ENCODE assay signal across 22 cellular contexts in the genomic region with DNA sequence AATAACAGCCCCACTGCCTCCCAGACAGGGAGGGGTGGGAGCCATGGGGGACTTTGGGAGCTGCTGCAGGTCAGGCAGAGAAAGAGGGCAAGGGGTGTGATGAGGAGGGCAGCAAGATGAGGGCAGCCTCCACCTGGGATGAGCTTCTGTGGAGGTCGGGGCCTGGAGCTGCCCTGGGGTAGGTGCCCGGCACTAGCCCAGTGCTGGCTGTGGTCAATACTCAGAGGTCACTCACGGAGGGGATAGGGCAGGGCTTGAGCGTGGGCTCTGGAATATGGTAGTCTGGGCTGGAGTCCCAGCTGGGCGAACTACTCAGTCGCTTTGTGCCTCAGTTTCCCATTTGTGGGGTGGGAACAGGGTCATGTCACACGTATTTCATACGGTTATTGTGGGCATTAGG.
A peak's percentile ranks its signal among the peaks of the same experiment; 100 is the strongest.
DNase-seq lines count a peak whose midpoint lies in the region; ATAC-seq, FAIRE-seq and TF ChIP-seq lines count a peak whose summit lies in the region.
"Had no signal": no experiment of that assay in that cellular context is flagged by ENCODE, and none has a peak within 500 bp of the region (broad histone marks: within the 10 kb centered on the region; RNA-seq: fewer than 3 reads in every experiment).

No MANE protein-coding gene starts in this region.

- intact Hi-C loops in natural killer cell (cut with micrococcal nuclease), result no loop called here
- intact Hi-C loops in lower lobe of right lung (cut with DNase I), result no loop called here
- intact Hi-C loops in sciatic nerve (cut with DNase I), result no loop called here

- H3K4me3 Mint-ChIP-seq in natural killer cell treated with Interleukin-12 subunit alpha and Interleukin-12 subunit beta and Interleukin-15 and Interleukin-18, amount 100 ng/mL, for 72 hours, result no peak overlapping the region
- no peak overlapping the region for H3K4me3 Mint-ChIP-seq in natural killer cell
- H3K4me3 Mint-ChIP-seq: B cell; CD4-positive, CD25-positive, alpha-beta regulatory T cell; CD8-positive, alpha-beta T cell; H9 had no signal

- no peak for TF ChIP-seq POLR2A in GM12891 (IDR thresholded peaks at IDR 0.05; ENCODE audit: low read depth, low read length)

- no peak overlapping the region for H2AFZ ChIP-seq in osteoblast (ENCODE audit: low read length)
- H2AFZ ChIP-seq: GM23248 had no signal

- no peak overlapping the region for H3K4me2 ChIP-seq in osteoblast (ENCODE audit: insufficient read depth, low read length)
- H3K4me2 ChIP-seq: BLaER1 had no signal

- H3K9me3 ChIP-seq in lower lobe of right lung (no peaks in the 10 kb centered on the region), osteoblast (ENCODE audit: low read depth, low read length) (no peaks in the 10 kb centered on the region)
- H3K9me3 ChIP-seq: BLaER1, Caco-2 had no signal

- H3K9me3 Mint-ChIP-seq in natural killer cell treated with Interleukin-12 subunit alpha and Interleukin-12 subunit beta and Interleukin-15 and Interleukin-18, amount 100 ng/mL, for 72 hours, result no peaks in the 10 kb centered on the region
- H3K9me3 Mint-ChIP-seq in natural killer cell, result no peaks in the 10 kb centered on the region
- H3K9me3 Mint-ChIP-seq: CD4-positive, CD25-positive, alpha-beta regulatory T cell; CD8-positive, alpha-beta T cell had no signal

- H3K4me1 ChIP-seq in lower lobe of right lung (peaks cover 27% of the 10 kb centered on the region), osteoblast (ENCODE audit: insufficient read depth, low read length) (no peaks in the 10 kb centered on the region)
- H3K4me1 ChIP-seq: Caco-2 had no signal

- no peak for ATAC-seq in natural killer cell treated with Interleukin-12 subunit alpha and Interleukin-12 subunit beta and Interleukin-15 and Interleukin-18, amount 100 ng/mL, for 72 hours
- ATAC-seq in natural killer cell, result no peak
- no peak for ATAC-seq in lower lobe of right lung
- ATAC-seq in sciatic nerve, result no peak
- ATAC-seq: CD8-positive, alpha-beta T cell; HCT116 had no signal

- H3K27me3 ChIP-seq in lower lobe of right lung (ENCODE audit: low read depth), result peaks cover 16% of the 10 kb centered on the region
- no peaks in the 10 kb centered on the region for H3K27me3 ChIP-seq in osteoblast (ENCODE audit: insufficient read depth, low read length)

- DNase-seq in natural killer cell treated with Interleukin-12 subunit alpha and Interleukin-12 subunit beta and Interleukin-15 and Interleukin-18, amount 100 ng/mL, for 72 hours (ENCODE audit: low spot score), result peak; percentile 53
- no peak for DNase-seq in natural killer cell
- DNase-seq in lower lobe of right lung, result peak; percentile 15
- peak; percentile 37 for DNase-seq in osteoblast (ENCODE audit: insufficient read length, low spot score, missing footprints)
- no peak for DNase-seq in NCI-H1105 treated with DMSO at 0.1 percent for 48 hours (lab: John Stamatoyannopoulos, UW)
- no peak for DNase-seq in sciatic nerve (ENCODE audit: low spot score)
- no peak for DNase-seq in GM12891 (ENCODE audit: insufficient read length, low spot score)
- DNase-seq: Caco-2; CD4-positive, CD25-positive, alpha-beta regulatory T cell; CD8-positive, alpha-beta T cell; DMS153; DND-41; GM23248; H9 had no signal

- H3K79me2 ChIP-seq in osteoblast (ENCODE audit: insufficient read depth, low read length), result no peaks in the 10 kb centered on the region

- H3K27ac Mint-ChIP-seq in natural killer cell treated with Interleukin-12 subunit alpha and Interleukin-12 subunit beta and Interleukin-15 and Interleukin-18, amount 100 ng/mL, for 72 hours, result no peak overlapping the region
- no peak overlapping the region for H3K27ac Mint-ChIP-seq in natural killer cell
- H3K27ac Mint-ChIP-seq: B cell; CD4-positive, CD25-positive, alpha-beta regulatory T cell; CD8-positive, alpha-beta T cell had no signal

- peaks cover 5 to 20% of the 10 kb centered on the region in 2 donors for H3K27me3 Mint-ChIP-seq in natural killer cell treated with Interleukin-12 subunit alpha and Interleukin-12 subunit beta and Interleukin-15 and Interleukin-18, amount 100 ng/mL, for 72 hours
- H3K27me3 Mint-ChIP-seq in natural killer cell (ENCODE audit: low read depth in 2 of 2), result peaks cover 0 to 19% of the 10 kb centered on the region in 2 donors

- no peak for FAIRE-seq in GM12891 (lab: Jason Lieb, UNC)
- FAIRE-seq: A204.1, G401.6, GM19239 had no signal

- H3K4me1 Mint-ChIP-seq in natural killer cell treated with Interleukin-12 subunit alpha and Interleukin-12 subunit beta and Interleukin-15 and Interleukin-18, amount 100 ng/mL, for 72 hours (ENCODE audit: low read depth in 2 of 2), result no peaks in the 10 kb centered on the region
- H3K4me1 Mint-ChIP-seq in natural killer cell, result no peaks in the 10 kb centered on the region
- H3K4me1 Mint-ChIP-seq: B cell; CD4-positive, CD25-positive, alpha-beta regulatory T cell had no signal

- H3K4me3 ChIP-seq in lower lobe of right lung (no peak overlapping the region), osteoblast (ENCODE audit: insufficient read depth, low read length) (no peak overlapping the region)
- H3K4me3 ChIP-seq: BLaER1, GM23248 had no signal

- no peak for TF ChIP-seq CTCF in natural killer cell (IDR thresholded peaks at IDR 0.05)
- TF ChIP-seq CTCF in lower lobe of right lung (IDR thresholded peaks at IDR 0.05), result no peak
- no peak for TF ChIP-seq CTCF in osteoblast (IDR thresholded peaks at IDR 0.05; ENCODE audit: extremely low read depth, low read depth, low read length)

- H3K36me3 ChIP-seq in lower lobe of right lung, result no peaks in the 10 kb centered on the region
- H3K36me3 ChIP-seq in osteoblast (ENCODE audit: insufficient read depth, low read length), result no peaks in the 10 kb centered on the region
- H3K36me3 ChIP-seq: BLaER1 had no signal

- no peaks in the 10 kb centered on the region for H3K36me3 Mint-ChIP-seq in natural killer cell treated with Interleukin-12 subunit alpha and Interleukin-12 subunit beta and Interleukin-15 and Interleukin-18, amount 100 ng/mL, for 72 hours
- H3K36me3 Mint-ChIP-seq in natural killer cell, result no peaks in the 10 kb centered on the region
- H3K36me3 Mint-ChIP-seq: CD4-positive, CD25-positive, alpha-beta regulatory T cell; CD8-positive, alpha-beta T cell had no signal

- H3K27ac ChIP-seq in lower lobe of right lung (no peak overlapping the region), osteoblast (ENCODE audit: low read depth, low read length) (no peak overlapping the region)
- H3K27ac ChIP-seq: 22Rv1, BLaER1, C4-2B, GM23248 had no signal

- no peaks in the 10 kb centered on the region for H4K20me1 ChIP-seq in osteoblast (ENCODE audit: insufficient read depth, low read length)
- H4K20me1 ChIP-seq: BLaER1 had no signal

TF ChIP-seq in GM12891, 5 proteins besides CTCF, POLR2A, EP300 and RAD21:
- TF ChIP-seq SPI1 (IDR thresholded peaks at IDR 0.05; ENCODE audit: low read depth, low read length), result no peak
- TF ChIP-seq POLR2AphosphoS5 (IDR thresholded peaks at IDR 0.05; ENCODE audit: low read depth, low read length), result no peak
- TF ChIP-seq PAX5 (IDR thresholded peaks at IDR 0.05; ENCODE audit: insufficient read depth, low read length, severe bottlenecking), result no peak

Comparison
In these comparisons a context has a peak if more than half of its experiments do, and no peak if none do; other contexts are left out.
1. DNase-seq: peak in natural killer cell treated with Interleukin-12 subunit alpha and Interleukin-12 subunit beta and Interleukin-15 and Interleukin-18, amount 100 ng/mL, for 72 hours (single experiment), lower lobe of right lung (single experiment) and osteoblast (single experiment); none in natural killer cell (single experiment), NCI-H1105 treated with DMSO at 0.1 percent for 48 hours (single experiment), sciatic nerve (single experiment) and GM12891 (single experiment).